9 cellular contexts compared by ENCODE assay signal in genomic region chr11:67357831-67358555, GRCh38. TPM values are rescaled to one million over a fixed set of nuclear protein-coding genes. Genes with fewer than 3 reads are reported as not detected.
DNase-seq lines count a peak whose midpoint lies in the region; ATAC-seq and TF ChIP-seq lines count a peak whose summit lies in the region.
"Had no signal": no experiment of that assay in that cellular context is flagged by ENCODE, and none has a peak within 500 bp of the region (broad histone marks: within the 10 kb centered on the region; RNA-seq: fewer than 3 reads in every experiment).

No MANE protein-coding gene starts in this region.

- peaks cover 54% of the 10 kb centered on the region for H3K4me1 Mint-ChIP-seq in HFFc6 (ENCODE audit: low read depth)

- no peaks in the 10 kb centered on the region for H3K36me3 Mint-ChIP-seq in HFFc6 (ENCODE audit: low read depth)

- DNase-seq in HFFc6 (peak; percentile 50), astrocyte of the hippocampus (ENCODE audit: low read depth, low spot score) (peak; percentile 87), lower lobe of right lung (no peak), vagina (ENCODE audit: extremely low spot score in 2 of 2) (no peak), SK-N-DZ (ENCODE audit: low spot score) (no peak), NCI-H187 (lab: John Stamatoyannopoulos, UW) (no peak)
- DNase-seq: brain microvascular endothelial cell, NCI-H1417 treated with DMSO at 0.1 percent for 48 hours had no signal

- peak overlapping the region; percentile 84 for H3K27ac Mint-ChIP-seq in HFFc6

- peaks cover 4% of the 10 kb centered on the region for H3K27me3 Mint-ChIP-seq in HFFc6 (ENCODE audit: insufficient read depth)

- ATAC-seq in lower lobe of right lung, result no peak
- no peak for ATAC-seq in GM18517 (IDR thresholded peaks at IDR 0.05; ENCODE audit: unreplicated experiment)

- H3K9me3 ChIP-seq in lower lobe of right lung, result no peaks in the 10 kb centered on the region
- H3K9me3 ChIP-seq in vagina, result no peaks in the 10 kb centered on the region

- H3K36me3 ChIP-seq in lower lobe of right lung (no peaks in the 10 kb centered on the region), vagina (no peaks in the 10 kb centered on the region)

- intact Hi-C loops in lower lobe of right lung (cut with DNase I), result no loop called here
- intact Hi-C loops in vagina (cut with DNase I), result loop anchor here (10.0 kb wide), 1 partner anchor 147 kb away; the partner anchor contains the start of genes CDK2AP2 and PITPNM1

- no peak for TF ChIP-seq CTCF in HFFc6 (IDR thresholded peaks at IDR 0.05)
- TF ChIP-seq CTCF in lower lobe of right lung (IDR thresholded peaks at IDR 0.05), result no peak
- no peak for TF ChIP-seq CTCF in vagina (IDR thresholded peaks at IDR 0.05)

- H3K9me3 Mint-ChIP-seq in HFFc6, result no peaks in the 10 kb centered on the region

- no peak for TF ChIP-seq POLR2A in vagina (IDR thresholded peaks at IDR 0.05)

- peak overlapping the region; percentile 94 for H3K27ac ChIP-seq in lower lobe of right lung
- H3K27ac ChIP-seq in vagina, result peak overlapping the region; percentile 99
- H3K27ac ChIP-seq: brain microvascular endothelial cell had no signal

- no peak overlapping the region for H3K4me3 ChIP-seq in lower lobe of right lung
- no peak overlapping the region for H3K4me3 ChIP-seq in vagina

- peaks cover 46% of the 10 kb centered on the region for H3K4me1 ChIP-seq in lower lobe of right lung
- H3K4me1 ChIP-seq in vagina, result peaks cover 52% of the 10 kb centered on the region

- H3K4me3 Mint-ChIP-seq in HFFc6, result no peak overlapping the region; the same call in 1 of the 2 replicates

- H3K27me3 ChIP-seq in lower lobe of right lung (ENCODE audit: low read depth), result no peaks in the 10 kb centered on the region
- H3K27me3 ChIP-seq in vagina, result no peaks in the 10 kb centered on the region
- H3K27me3 ChIP-seq: brain microvascular endothelial cell had no signal

RNA-seq across cellular contexts. Expression of gene POLD4, which starts 4.6 kb away (rescaled TPM):
- 10 to 100 TPM; 69.1 to 80.7 (median 70.9) TPM for total RNA-seq in HFFc6 (2021; fragmentation: NEBNext Ultra II Directional; extraction: Animal tissue kit (Norgen Biotek cat#: 25700))
- total RNA-seq in lower lobe of right lung (86.6 TPM), vagina (80.0 TPM)
- 6.5 and 8.5 TPM in 2 replicates for polyA plus RNA-seq in SK-N-DZ (2014; cell fraction: cytosol; rRNA removed)
- 8.2 and 9.1 TPM in 2 replicates for polyA plus RNA-seq in SK-N-DZ (2014; cell fraction: nucleus; rRNA removed)

RNA-seq across cellular contexts. Expression of gene CLCF1, which starts 15.4 kb away (rescaled TPM):
- total RNA-seq in HFFc6 (2021; fragmentation: NEBNext Ultra II Directional; extraction: Animal tissue kit (Norgen Biotek cat#: 25700)), result 10 to 100 TPM in 4 of 6 experiments, 1 to 10 TPM in 2; 8.9 to 12.8 (median 10.5) TPM
- total RNA-seq in lower lobe of right lung, result 3.7 TPM
- total RNA-seq in vagina, result 20.6 TPM
- 0.12 and 0.21 TPM in 2 replicates for polyA plus RNA-seq in SK-N-DZ (2014; cell fraction: cytosol; rRNA removed)
- polyA plus RNA-seq in SK-N-DZ (2014; cell fraction: nucleus; rRNA removed), result 1.4 TPM in 1 of 2 replicates, not detected in the other

RNA-seq across cellular contexts. Expression of gene RAD9A, which starts 33.8 kb away (rescaled TPM):
- total RNA-seq in HFFc6 (2021; fragmentation: NEBNext Ultra II Directional; extraction: Animal tissue kit (Norgen Biotek cat#: 25700)), result 10 to 100 TPM in 1 of 6 experiments, 1 to 10 TPM in 5; 7.6 to 10.3 (median 8.8) TPM
- total RNA-seq in lower lobe of right lung, result 28.9 TPM
- 20.6 TPM for total RNA-seq in vagina
- polyA plus RNA-seq in SK-N-DZ (2014; cell fraction: cytosol; rRNA removed), result 10.4 and 14.3 TPM in 2 replicates
- polyA plus RNA-seq in SK-N-DZ (2014; cell fraction: nucleus; rRNA removed), result 38.3 and 51.4 TPM in 2 replicates

RNA-seq across cellular contexts. Expression of gene PPP1CA, which starts 43.7 kb away (rescaled TPM):
- total RNA-seq in HFFc6 (2021; fragmentation: NEBNext Ultra II Directional; extraction: Animal tissue kit (Norgen Biotek cat#: 25700)), result 100 to 1,000 TPM; 162 to 191 (median 180) TPM
- total RNA-seq in lower lobe of right lung (144 TPM), vagina (102 TPM)
- polyA plus RNA-seq in SK-N-DZ (2014; cell fraction: cytosol; rRNA removed), result 170 and 171 TPM in 2 replicates
- 101 and 105 TPM in 2 replicates for polyA plus RNA-seq in SK-N-DZ (2014; cell fraction: nucleus; rRNA removed)

RNA-seq across cellular contexts. Expression of gene TBC1D10C, which starts 45.9 kb away (rescaled TPM):
- total RNA-seq in HFFc6 (2021; fragmentation: NEBNext Ultra II Directional; extraction: Animal tissue kit (Norgen Biotek cat#: 25700)), result not detected
- total RNA-seq in lower lobe of right lung (45.3 TPM), vagina (6.6 TPM)
- polyA plus RNA-seq in SK-N-DZ (2014; cell fraction: cytosol; rRNA removed), result 1.7 TPM in 1 of 2 replicates, not detected in the other
- 1.2 and 1.4 TPM in 2 replicates for polyA plus RNA-seq in SK-N-DZ (2014; cell fraction: nucleus; rRNA removed)

Comparison
In these comparisons a context has a peak if more than half of its experiments do, and no peak if none do; other contexts are left out.
1. DNase-seq: peak in HFFc6 (single experiment) and astrocyte of the hippocampus (single experiment); none in lower lobe of right lung (single experiment), vagina (0 of 2), SK-N-DZ (single experiment) and NCI-H187 (0 of 2).